ENCODE assay signal across 1 cellular context in genomic region chr7:123499211-123499968, GRCh38.
TF ChIP-seq lines count a peak whose summit lies in the region.

No MANE protein-coding gene starts in this region.

TF ChIP-seq in K562, 482 proteins besides CTCF, POLR2A, EP300 and RAD21 (continued from another document and continues in another):
- TF ChIP-seq HDAC2 (IDR thresholded peaks at IDR 0.05) (no peak), PURB (CRISPR knock-in tag; IDR thresholded peaks at IDR 0.05; ENCODE audit: low read depth) (no peak), NFATC3 (IDR thresholded peaks at IDR 0.05) (no peak), MYBL2 (IDR thresholded peaks at IDR 0.05; ENCODE audit: low read depth) (no peak), MYBL2 (CRISPR knock-in tag; IDR thresholded peaks at IDR 0.05; ENCODE audit: borderline replicate concordance) (no peak), ZFP36 (IDR thresholded peaks at IDR 0.05; ENCODE audit: low read depth, low read length, partially characterized antibody) (no peak), SNIP1 (IDR thresholded peaks at IDR 0.05; ENCODE audit: low read depth) (no peak), KDM5B (IDR thresholded peaks at IDR 0.05; ENCODE audit: insufficient replicate concordance, low read depth, low read length) (no peak), ZNF253 (CRISPR knock-in tag; conservative IDR thresholded peaks at IDR 0.05) (0 out of 2 replicates have a peak, but pooled peaks have one; percentile 70), CCNT2 (IDR thresholded peaks at IDR 0.05; ENCODE audit: borderline replicate concordance, extremely low read depth, insufficient read length, low read depth, low read length) (no peak), RAD51 (IDR thresholded peaks at IDR 0.05; ENCODE audit: borderline replicate concordance, low read depth) (no peak), SREBF2 (CRISPR knock-in tag; IDR thresholded peaks at IDR 0.05) (no peak), GATA2 (CRISPR knock-in tag; IDR thresholded peaks at IDR 0.05) (no peak), RBM39 (optimal IDR thresholded peaks at IDR 0.05; ENCODE audit: low read depth, low read length) (no peak), ESRRB (CRISPR knock-in tag; IDR thresholded peaks at IDR 0.05; ENCODE audit: borderline replicate concordance) (no peak), POLR3G (IDR thresholded peaks at IDR 0.05; ENCODE audit: extremely low read depth, insufficient read length, insufficient replicate concordance) (no peak), BRD4 (IDR thresholded peaks at IDR 0.05) (no peak), EP400 (IDR thresholded peaks at IDR 0.05) (no peak), PKNOX1 (IDR thresholded peaks at IDR 0.05) (no peak), PHF20 (IDR thresholded peaks at IDR 0.05; ENCODE audit: partially characterized antibody) (no peak), ELF4 (CRISPR knock-in tag; IDR thresholded peaks at IDR 0.05) (peak; percentile 91), ZC3H11A (IDR thresholded peaks at IDR 0.05; ENCODE audit: low read depth, low read length) (no peak), CBX3 (IDR thresholded peaks at IDR 0.05; ENCODE audit: borderline replicate concordance in 1 of 2, low read length in 2 of 2) (no peak), ZNF384 (IDR thresholded peaks at IDR 0.05; ENCODE audit: low read depth, low read length) (no peak), TCF3 (CRISPR knock-in tag; IDR thresholded peaks at IDR 0.05) (no peak), SMARCE1 (IDR thresholded peaks at IDR 0.05) (no peak), ZNF431 (CRISPR knock-in tag; IDR thresholded peaks at IDR 0.05) (no peak), EGR1 (conservative IDR thresholded peaks at IDR 0.05) (no peak), PHF8 (IDR thresholded peaks at IDR 0.05; ENCODE audit: borderline replicate concordance, low read length) (no peak), MAFK (IDR thresholded peaks at IDR 0.05; ENCODE audit: low read length) (no peak), ZEB2 (IDR thresholded peaks at IDR 0.05) (no peak), SIX5 (IDR thresholded peaks at IDR 0.05; ENCODE audit: borderline replicate concordance in 1 of 2, insufficient read depth in 1 of 2, low read depth in 1 of 2, low read length in 2 of 2) (no peak), C11orf30 (IDR thresholded peaks at IDR 0.05; ENCODE audit: low read depth) (no peak)
- TF ChIP-seq, protein P1, sequence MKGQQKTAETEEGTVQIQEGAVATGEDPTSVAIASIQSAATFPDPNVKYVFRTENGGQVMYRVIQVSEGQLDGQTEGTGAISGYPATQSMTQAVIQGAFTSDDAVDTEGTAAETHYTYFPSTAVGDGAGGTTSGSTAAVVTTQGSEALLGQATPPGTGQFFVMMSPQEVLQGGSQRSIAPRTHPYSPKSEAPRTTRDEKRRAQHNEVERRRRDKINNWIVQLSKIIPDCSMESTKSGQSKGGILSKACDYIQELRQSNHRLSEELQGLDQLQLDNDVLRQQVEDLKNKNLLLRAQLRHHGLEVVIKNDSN (CRISPR knock-in tag; IDR thresholded peaks at IDR 0.05): no peak
- TF ChIP-seq, protein P2, sequence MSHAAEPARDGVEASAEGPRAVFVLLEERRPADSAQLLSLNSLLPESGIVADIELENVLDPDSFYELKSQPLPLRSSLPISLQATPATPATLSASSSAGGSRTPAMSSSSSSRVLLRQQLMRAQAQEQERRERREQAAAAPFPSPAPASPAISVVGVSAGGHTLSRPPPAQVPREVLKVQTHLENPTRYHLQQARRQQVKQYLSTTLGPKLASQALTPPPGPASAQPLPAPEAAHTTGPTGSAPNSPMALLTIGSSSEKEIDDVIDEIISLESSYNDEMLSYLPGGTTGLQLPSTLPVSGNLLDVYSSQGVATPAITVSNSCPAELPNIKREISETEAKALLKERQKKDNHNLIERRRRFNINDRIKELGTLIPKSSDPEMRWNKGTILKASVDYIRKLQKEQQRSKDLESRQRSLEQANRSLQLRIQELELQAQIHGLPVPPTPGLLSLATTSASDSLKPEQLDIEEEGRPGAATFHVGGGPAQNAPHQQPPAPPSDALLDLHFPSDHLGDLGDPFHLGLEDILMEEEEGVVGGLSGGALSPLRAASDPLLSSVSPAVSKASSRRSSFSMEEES (CRISPR knock-in tag; IDR thresholded peaks at IDR 0.05): peak; percentile 54; the same call in 1 of the 2 replicates
- TF ChIP-seq, protein P3, sequence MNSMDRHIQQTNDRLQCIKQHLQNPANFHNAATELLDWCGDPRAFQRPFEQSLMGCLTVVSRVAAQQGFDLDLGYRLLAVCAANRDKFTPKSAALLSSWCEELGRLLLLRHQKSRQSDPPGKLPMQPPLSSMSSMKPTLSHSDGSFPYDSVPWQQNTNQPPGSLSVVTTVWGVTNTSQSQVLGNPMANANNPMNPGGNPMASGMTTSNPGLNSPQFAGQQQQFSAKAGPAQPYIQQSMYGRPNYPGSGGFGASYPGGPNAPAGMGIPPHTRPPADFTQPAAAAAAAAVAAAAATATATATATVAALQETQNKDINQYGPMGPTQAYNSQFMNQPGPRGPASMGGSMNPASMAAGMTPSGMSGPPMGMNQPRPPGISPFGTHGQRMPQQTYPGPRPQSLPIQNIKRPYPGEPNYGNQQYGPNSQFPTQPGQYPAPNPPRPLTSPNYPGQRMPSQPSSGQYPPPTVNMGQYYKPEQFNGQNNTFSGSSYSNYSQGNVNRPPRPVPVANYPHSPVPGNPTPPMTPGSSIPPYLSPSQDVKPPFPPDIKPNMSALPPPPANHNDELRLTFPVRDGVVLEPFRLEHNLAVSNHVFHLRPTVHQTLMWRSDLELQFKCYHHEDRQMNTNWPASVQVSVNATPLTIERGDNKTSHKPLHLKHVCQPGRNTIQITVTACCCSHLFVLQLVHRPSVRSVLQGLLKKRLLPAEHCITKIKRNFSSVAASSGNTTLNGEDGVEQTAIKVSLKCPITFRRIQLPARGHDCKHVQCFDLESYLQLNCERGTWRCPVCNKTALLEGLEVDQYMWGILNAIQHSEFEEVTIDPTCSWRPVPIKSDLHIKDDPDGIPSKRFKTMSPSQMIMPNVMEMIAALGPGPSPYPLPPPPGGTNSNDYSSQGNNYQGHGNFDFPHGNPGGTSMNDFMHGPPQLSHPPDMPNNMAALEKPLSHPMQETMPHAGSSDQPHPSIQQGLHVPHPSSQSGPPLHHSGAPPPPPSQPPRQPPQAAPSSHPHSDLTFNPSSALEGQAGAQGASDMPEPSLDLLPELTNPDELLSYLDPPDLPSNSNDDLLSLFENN (IDR thresholded peaks at IDR 0.05; ENCODE audit: low read depth in 2 of 2, low read length in 2 of 2): no peak
- TF ChIP-seq, protein P4, sequence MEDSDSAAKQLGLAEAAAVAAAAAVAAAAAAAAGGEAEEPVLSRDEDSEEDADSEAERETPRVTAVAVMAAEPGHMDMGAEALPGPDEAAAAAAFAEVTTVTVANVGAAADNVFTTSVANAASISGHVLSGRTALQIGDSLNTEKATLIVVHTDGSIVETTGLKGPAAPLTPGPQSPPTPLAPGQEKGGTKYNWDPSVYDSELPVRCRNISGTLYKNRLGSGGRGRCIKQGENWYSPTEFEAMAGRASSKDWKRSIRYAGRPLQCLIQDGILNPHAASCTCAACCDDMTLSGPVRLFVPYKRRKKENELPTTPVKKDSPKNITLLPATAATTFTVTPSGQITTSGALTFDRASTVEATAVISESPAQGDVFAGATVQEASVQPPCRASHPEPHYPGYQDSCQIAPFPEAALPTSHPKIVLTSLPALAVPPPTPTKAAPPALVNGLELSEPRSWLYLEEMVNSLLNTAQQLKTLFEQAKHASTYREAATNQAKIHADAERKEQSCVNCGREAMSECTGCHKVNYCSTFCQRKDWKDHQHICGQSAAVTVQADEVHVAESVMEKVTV (CRISPR knock-in tag; IDR thresholded peaks at IDR 0.05): peak; percentile 60
- TF ChIP-seq, protein P5, sequence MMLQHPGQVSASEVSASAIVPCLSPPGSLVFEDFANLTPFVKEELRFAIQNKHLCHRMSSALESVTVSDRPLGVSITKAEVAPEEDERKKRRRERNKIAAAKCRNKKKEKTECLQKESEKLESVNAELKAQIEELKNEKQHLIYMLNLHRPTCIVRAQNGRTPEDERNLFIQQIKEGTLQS (IDR thresholded peaks at IDR 0.05): no peak
- TF ChIP-seq, protein P5 (CRISPR knock-in tag; conservative IDR thresholded peaks at IDR 0.05): no peak
- TF ChIP-seq, protein P6, sequence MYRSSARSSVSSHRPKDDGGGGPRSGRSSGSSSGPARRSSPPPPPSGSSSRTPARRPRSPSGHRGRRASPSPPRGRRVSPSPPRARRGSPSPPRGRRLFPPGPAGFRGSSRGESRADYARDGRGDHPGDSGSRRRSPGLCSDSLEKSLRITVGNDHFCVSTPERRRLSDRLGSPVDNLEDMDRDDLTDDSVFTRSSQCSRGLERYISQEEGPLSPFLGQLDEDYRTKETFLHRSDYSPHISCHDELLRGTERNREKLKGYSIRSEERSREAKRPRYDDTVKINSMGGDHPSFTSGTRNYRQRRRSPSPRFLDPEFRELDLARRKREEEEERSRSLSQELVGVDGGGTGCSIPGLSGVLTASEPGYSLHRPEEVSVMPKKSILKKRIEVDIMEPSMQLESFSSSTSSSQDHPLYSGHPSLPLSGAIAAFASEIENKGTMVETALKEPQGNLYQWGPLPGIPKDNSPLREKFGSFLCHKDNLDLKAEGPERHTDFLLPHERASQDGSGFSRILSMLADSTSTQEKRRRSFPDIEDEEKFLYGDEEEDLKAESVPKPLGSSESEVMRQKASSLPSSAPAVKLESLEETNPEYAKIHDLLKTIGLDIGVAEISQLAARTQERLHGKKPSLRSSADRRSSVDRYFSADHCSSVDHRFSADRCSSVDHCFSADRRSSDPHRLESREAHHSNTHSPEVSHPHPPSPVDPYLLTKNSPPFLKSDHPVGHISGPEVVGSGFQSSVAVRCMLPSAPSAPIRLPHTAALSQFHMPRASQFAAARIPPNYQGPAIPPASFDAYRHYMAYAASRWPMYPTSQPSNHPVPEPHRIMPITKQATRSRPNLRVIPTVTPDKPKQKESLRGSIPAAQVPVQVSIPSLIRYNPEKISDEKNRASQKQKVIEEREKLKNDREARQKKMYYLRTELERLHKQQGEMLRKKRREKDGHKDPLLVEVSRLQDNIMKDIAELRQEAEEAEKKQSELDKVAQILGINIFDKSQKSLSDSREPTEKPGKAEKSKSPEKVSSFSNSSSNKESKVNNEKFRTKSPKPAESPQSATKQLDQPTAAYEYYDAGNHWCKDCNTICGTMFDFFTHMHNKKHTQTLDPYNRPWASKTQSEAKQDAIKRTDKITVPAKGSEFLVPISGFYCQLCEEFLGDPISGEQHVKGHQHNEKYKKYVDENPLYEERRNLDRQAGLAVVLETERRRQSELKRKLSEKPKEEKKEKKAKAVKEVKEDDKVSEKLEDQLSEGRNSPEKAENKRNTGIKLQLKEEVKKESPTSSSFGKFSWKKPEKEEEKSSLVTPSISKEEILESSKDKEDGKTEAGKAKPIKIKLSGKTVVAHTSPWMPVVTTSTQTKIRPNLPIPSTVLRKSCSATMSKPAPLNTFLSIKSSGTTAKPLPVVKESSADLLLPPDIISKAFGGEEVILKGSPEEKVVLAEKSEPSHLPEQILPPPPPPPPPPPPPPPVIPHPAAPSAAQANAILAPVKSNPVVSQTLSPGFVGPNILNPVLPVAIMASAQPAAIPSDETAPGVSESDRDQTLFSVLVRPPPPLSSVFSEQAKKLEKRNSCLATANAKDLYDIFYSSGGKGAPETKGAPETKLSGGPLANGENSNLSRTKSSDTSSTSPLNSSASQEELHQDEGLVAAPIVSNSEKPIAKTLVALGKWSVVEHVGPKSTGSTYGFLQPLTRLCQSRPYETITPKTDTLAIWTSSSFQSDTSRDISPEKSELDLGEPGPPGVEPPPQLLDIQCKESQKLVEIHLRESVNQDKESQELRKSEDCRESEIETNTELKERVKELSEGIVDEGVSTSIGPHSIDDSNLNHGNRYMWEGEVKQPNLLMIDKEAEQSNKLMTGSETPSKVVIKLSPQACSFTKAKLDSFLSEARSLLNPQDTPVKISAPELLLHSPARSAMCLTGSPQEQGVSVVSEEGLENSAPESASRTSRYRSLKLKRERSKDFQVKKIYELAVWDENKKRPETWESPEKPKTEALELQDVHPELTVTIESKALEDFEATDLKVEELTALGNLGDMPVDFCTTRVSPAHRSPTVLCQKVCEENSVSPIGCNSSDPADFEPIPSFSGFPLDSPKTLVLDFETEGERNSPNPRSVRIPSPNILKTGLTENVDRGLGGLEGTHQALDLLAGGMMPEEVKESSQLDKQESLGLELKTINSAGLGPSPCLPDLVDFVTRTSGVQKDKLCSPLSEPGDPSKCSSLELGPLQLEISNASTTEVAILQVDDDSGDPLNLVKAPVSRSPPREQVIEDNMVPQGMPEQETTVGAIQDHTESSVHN (IDR thresholded peaks at IDR 0.05; ENCODE audit: borderline replicate concordance in 1 of 2, low read depth in 1 of 2): no peak
- TF ChIP-seq, protein P7, sequence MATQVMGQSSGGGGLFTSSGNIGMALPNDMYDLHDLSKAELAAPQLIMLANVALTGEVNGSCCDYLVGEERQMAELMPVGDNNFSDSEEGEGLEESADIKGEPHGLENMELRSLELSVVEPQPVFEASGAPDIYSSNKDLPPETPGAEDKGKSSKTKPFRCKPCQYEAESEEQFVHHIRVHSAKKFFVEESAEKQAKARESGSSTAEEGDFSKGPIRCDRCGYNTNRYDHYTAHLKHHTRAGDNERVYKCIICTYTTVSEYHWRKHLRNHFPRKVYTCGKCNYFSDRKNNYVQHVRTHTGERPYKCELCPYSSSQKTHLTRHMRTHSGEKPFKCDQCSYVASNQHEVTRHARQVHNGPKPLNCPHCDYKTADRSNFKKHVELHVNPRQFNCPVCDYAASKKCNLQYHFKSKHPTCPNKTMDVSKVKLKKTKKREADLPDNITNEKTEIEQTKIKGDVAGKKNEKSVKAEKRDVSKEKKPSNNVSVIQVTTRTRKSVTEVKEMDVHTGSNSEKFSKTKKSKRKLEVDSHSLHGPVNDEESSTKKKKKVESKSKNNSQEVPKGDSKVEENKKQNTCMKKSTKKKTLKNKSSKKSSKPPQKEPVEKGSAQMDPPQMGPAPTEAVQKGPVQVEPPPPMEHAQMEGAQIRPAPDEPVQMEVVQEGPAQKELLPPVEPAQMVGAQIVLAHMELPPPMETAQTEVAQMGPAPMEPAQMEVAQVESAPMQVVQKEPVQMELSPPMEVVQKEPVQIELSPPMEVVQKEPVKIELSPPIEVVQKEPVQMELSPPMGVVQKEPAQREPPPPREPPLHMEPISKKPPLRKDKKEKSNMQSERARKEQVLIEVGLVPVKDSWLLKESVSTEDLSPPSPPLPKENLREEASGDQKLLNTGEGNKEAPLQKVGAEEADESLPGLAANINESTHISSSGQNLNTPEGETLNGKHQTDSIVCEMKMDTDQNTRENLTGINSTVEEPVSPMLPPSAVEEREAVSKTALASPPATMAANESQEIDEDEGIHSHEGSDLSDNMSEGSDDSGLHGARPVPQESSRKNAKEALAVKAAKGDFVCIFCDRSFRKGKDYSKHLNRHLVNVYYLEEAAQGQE (CRISPR knock-in tag; IDR thresholded peaks at IDR 0.05; ENCODE audit: low read depth): peak; percentile 77
